ENCODE assay signal across 8 cellular contexts in genomic region chr16:16021988-16022682, GRCh38.
DNase-seq lines count a peak whose midpoint lies in the region; ATAC-seq and TF ChIP-seq lines count a peak whose summit lies in the region.

No MANE protein-coding gene starts in this region.

- no peak overlapping the region for H3K4me3 ChIP-seq in AG04450 (ENCODE audit: low read depth, low read length)

- POLR2A ChIA-PET in AG04450 (lab: Yijun Ruan, JAX): interaction anchor here (0.8 to 1.7 kb wide), 6 partner anchors 17 to 147 kb away, joined by 3 to 8 read pairs (median 4); partner anchors contain the start of gene CEP20

- ATAC-seq in GM21381 (IDR thresholded peaks at IDR 0.05; ENCODE audit: unreplicated experiment): no peak

- no peaks in the 10 kb centered on the region for H3K27me3 ChIP-seq in AG04450 (ENCODE audit: control insufficient read depth, insufficient read depth, low read length)

- CTCF ChIA-PET in AG04450 (lab: Charles Lee): interaction anchor here (0.8 to 1.7 kb wide), 3 partner anchors 75 to 150 kb away, joined by 3 to 6 read pairs (median 4); no protein-coding TSS in a partner anchor

- no peak for TF ChIP-seq CTCF in AG04450 (IDR thresholded peaks at IDR 0.05; ENCODE audit: low read depth, low read length)

- peak overlapping the region; percentile 93 for H3K27ac ChIP-seq in AG04450 (ENCODE audit: low read depth, low read length)

- no peaks in the 10 kb centered on the region for H3K9me3 ChIP-seq in AG04450 (ENCODE audit: control insufficient read depth, insufficient read depth, low read length)

- DNase-seq in AG04450 (ENCODE audit: low read depth, low spot score) (peak; percentile 86), HK-2 (ENCODE audit: unreplicated experiment) (peak; percentile 89), UCSD-AML1 (lab: John Stamatoyannopoulos, UW; ENCODE audit: unreplicated experiment) (peak; percentile 50), foreskin melanocyte (peak; percentile 81), occipital lobe (lab: John Stamatoyannopoulos, UW) (peak; percentile 84), NCI-H1105 (lab: John Stamatoyannopoulos, UW) (no peak)
- DNase-seq in stimulated activated naive CD4-positive, alpha-beta T cell treated with Interleukin-2 at 50 U/mL for 16 hours (lab: John Stamatoyannopoulos, UW): no peak

Comparison
In these comparisons a context has a peak if more than half of its experiments do, and no peak if none do; other contexts are left out.
1. DNase-seq: peak in AG04450 (single experiment), HK-2 (single experiment), UCSD-AML1 (single experiment), foreskin melanocyte (single experiment) and occipital lobe (single experiment); none in stimulated activated naive CD4-positive, alpha-beta T cell treated with Interleukin-2 at 50 U/mL for 16 hours (single experiment) and NCI-H1105 (single experiment).